1 cellular context compared by ENCODE assay signal in the genomic region with DNA sequence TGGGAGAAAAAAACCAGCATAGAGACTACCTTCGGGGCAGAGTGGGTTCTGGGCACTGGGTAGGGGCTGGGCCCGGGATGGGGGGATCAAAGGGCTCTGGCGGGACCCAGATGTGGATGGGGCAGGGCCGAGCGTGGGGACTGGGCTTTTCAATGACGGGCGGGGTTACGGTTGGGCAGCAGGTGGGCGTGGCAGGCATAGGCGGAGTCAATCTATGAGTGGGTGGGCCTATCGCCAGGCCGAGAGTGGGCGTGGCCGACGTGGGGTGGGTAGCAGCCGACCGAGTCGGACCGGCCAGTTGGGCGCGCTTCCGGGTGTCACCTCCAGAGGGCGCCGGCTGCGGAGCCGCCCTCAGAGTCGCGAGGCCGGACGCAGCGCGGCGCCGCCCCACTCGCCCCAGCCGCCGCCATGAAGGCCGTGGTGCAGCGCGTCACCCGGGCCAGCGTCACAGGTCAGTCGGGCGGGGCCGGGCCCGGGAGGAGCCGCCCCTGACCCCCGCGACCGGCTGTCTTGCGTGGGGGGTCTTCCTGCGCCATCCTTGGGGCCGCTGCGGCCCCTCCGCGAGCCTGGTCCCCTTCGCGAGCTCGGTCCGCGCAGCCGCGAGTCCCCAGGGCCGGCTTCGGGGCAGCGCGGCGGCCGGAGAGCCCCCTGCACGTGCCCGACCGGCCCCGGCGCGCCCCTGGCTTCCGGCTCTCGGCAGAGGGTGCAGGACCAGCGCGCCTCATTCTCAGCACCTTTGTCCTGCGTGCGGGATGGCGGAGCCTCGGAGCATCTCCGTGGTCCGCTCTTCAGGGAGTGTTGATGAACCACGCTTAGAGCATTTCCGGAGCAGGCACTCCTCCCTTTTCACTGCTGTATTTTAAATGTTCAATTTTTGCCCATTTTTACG.
TF ChIP-seq lines count a peak whose summit lies in the region.

A gene with protein sequence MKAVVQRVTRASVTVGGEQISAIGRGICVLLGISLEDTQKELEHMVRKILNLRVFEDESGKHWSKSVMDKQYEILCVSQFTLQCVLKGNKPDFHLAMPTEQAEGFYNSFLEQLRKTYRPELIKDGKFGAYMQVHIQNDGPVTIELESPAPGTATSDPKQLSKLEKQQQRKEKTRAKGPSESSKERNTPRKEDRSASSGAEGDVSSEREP (plus strand): TSS at position 390 of the 889 bp plus-strand sequence. CDS start 19 bp downstream, at position 409.

TF ChIP-seq in GM12878, 131 proteins besides CTCF, POLR2A, EP300 and RAD21 (continued from another document):
- TF ChIP-seq, protein P1, sequence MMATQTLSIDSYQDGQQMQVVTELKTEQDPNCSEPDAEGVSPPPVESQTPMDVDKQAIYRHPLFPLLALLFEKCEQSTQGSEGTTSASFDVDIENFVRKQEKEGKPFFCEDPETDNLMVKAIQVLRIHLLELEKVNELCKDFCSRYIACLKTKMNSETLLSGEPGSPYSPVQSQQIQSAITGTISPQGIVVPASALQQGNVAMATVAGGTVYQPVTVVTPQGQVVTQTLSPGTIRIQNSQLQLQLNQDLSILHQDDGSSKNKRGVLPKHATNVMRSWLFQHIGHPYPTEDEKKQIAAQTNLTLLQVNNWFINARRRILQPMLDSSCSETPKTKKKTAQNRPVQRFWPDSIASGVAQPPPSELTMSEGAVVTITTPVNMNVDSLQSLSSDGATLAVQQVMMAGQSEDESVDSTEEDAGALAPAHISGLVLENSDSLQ (IDR thresholded peaks at IDR 0.05) = peak; percentile 72; the same call in 1 of the 2 replicates
- TF ChIP-seq RELA (IDR thresholded peaks at IDR 0.05; ENCODE audit: borderline replicate concordance, partially characterized antibody) = peak; percentile 38
- TF ChIP-seq POU2F2 (IDR thresholded peaks at IDR 0.05; ENCODE audit: borderline replicate concordance, low read depth, low read length) = peak; percentile 31; the same call in 1 of the 3 replicates
- no peak for TF ChIP-seq IRF4 (IDR thresholded peaks at IDR 0.05; ENCODE audit: low read depth, low read length)
- peak in 1 of 2 experiments; percentile 65; a peak in 1 of 3 replicates for TF ChIP-seq EGR1 (IDR thresholded peaks at IDR 0.05; ENCODE audit: borderline replicate concordance in 1 of 2, low read depth in 2 of 2, low read length in 2 of 2)
- TF ChIP-seq ZNF207 (IDR thresholded peaks at IDR 0.05; ENCODE audit: borderline replicate concordance) = peak; percentile 86; the same call in 1 of the 2 replicates
- 0 out of 2 replicates have a peak, but pooled peaks have one; percentile 6 for TF ChIP-seq SREBF1 (IDR thresholded peaks at IDR 0.05; ENCODE audit: low read length)
- 0 out of 2 replicates have a peak, but pooled peaks have one; percentile 70 for TF ChIP-seq NFXL1 (IDR thresholded peaks at IDR 0.05; ENCODE audit: borderline replicate concordance)
- peak; percentile 95 for TF ChIP-seq ZNF217 (IDR thresholded peaks at IDR 0.05)
- TF ChIP-seq CBX5 (IDR thresholded peaks at IDR 0.05; ENCODE audit: low read depth) = no peak
- peak; percentile 80; the same call in 1 of the 2 replicates for TF ChIP-seq RB1 (IDR thresholded peaks at IDR 0.05; ENCODE audit: borderline replicate concordance)
- TF ChIP-seq CREM (IDR thresholded peaks at IDR 0.05; ENCODE audit: low read depth) = no peak
- peak; percentile 93 for TF ChIP-seq DPF2 (IDR thresholded peaks at IDR 0.05)
- TF ChIP-seq LARP7 (IDR thresholded peaks at IDR 0.05) = peak; percentile 99
- 0 out of 2 replicates have a peak, but pooled peaks have one; percentile 53 for TF ChIP-seq TAF1 (IDR thresholded peaks at IDR 0.05; ENCODE audit: borderline replicate concordance, low read depth, low read length)
- peak; percentile 47; the same call in 1 of the 2 replicates for TF ChIP-seq TCF12 (IDR thresholded peaks at IDR 0.05; ENCODE audit: low read depth, low read length)
- TF ChIP-seq, protein P2, sequence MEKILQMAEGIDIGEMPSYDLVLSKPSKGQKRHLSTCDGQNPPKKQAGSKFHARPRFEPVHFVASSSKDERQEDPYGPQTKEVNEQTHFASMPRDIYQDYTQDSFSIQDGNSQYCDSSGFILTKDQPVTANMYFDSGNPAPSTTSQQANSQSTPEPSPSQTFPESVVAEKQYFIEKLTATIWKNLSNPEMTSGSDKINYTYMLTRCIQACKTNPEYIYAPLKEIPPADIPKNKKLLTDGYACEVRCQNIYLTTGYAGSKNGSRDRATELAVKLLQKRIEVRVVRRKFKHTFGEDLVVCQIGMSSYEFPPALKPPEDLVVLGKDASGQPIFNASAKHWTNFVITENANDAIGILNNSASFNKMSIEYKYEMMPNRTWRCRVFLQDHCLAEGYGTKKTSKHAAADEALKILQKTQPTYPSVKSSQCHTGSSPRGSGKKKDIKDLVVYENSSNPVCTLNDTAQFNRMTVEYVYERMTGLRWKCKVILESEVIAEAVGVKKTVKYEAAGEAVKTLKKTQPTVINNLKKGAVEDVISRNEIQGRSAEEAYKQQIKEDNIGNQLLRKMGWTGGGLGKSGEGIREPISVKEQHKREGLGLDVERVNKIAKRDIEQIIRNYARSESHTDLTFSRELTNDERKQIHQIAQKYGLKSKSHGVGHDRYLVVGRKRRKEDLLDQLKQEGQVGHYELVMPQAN (conservative IDR thresholded peaks at IDR 0.05) = peak; percentile 83
- TF ChIP-seq ZNF622 (IDR thresholded peaks at IDR 0.05) = no peak
- TF ChIP-seq ESRRA (IDR thresholded peaks at IDR 0.05; ENCODE audit: low read length) = no peak
- TF ChIP-seq YBX1 (IDR thresholded peaks at IDR 0.05) = no peak
- TF ChIP-seq SMC3 (IDR thresholded peaks at IDR 0.05; ENCODE audit: borderline replicate concordance, low read length) = peak; percentile 22; the same call in 1 of the 2 replicates
- TF ChIP-seq SIX5 (IDR thresholded peaks at IDR 0.05; ENCODE audit: low read depth, low read length, severe bottlenecking) = peak; percentile 42
- no peak for TF ChIP-seq RUNX3 (IDR thresholded peaks at IDR 0.05; ENCODE audit: low read length)
- TF ChIP-seq BACH1 (IDR thresholded peaks at IDR 0.05; ENCODE audit: borderline replicate concordance) = peak; percentile 99
- TF ChIP-seq GABPA (IDR thresholded peaks at IDR 0.05; ENCODE audit: low read depth) = peak; percentile 84
- TF ChIP-seq ZNF24 (IDR thresholded peaks at IDR 0.05) = peak; percentile 54; the same call in 1 of the 2 replicates
- peak; percentile 90 for TF ChIP-seq YY1 (IDR thresholded peaks at IDR 0.05; ENCODE audit: low read depth, low read length)
- TF ChIP-seq CEBPB (IDR thresholded peaks at IDR 0.05; ENCODE audit: borderline replicate concordance in 1 of 2, low read depth in 2 of 2, low read length in 2 of 2) = no peak
- TF ChIP-seq MTA2 (IDR thresholded peaks at IDR 0.05; ENCODE audit: low read depth) = no peak
- TF ChIP-seq BHLHE40 (IDR thresholded peaks at IDR 0.05; ENCODE audit: borderline replicate concordance in 1 of 2, low read depth in 2 of 2, low read length in 1 of 2) = peak; percentile 97 to 100
- 0 out of 4 replicates have a peak, but pooled peaks of 1 of the 2 experiments have one; percentile 34 for TF ChIP-seq SRF (IDR thresholded peaks at IDR 0.05; ENCODE audit: low read depth in 2 of 2, low read length in 2 of 2)
- TF ChIP-seq, protein P3, sequence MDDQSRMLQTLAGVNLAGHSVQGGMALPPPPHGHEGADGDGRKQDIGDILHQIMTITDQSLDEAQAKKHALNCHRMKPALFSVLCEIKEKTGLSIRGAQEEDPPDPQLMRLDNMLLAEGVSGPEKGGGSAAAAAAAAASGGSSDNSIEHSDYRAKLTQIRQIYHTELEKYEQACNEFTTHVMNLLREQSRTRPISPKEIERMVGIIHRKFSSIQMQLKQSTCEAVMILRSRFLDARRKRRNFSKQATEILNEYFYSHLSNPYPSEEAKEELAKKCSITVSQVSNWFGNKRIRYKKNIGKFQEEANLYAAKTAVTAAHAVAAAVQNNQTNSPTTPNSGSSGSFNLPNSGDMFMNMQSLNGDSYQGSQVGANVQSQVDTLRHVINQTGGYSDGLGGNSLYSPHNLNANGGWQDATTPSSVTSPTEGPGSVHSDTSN (IDR thresholded peaks at IDR 0.05; ENCODE audit: insufficient replicate concordance, low read depth, low read length) = peak; percentile 6
- TF ChIP-seq NR2F1 (conservative IDR thresholded peaks at IDR 0.05) = peak; percentile 95
- TF ChIP-seq HCFC1 (IDR thresholded peaks at IDR 0.05; ENCODE audit: low read length) = peak; percentile 54
- no peak for TF ChIP-seq STAT3 (IDR thresholded peaks at IDR 0.05; ENCODE audit: low read depth, low read length)
- TF ChIP-seq NFIC (IDR thresholded peaks at IDR 0.05; ENCODE audit: low read depth, low read length) = no peak
- peak; percentile 71 for TF ChIP-seq POLR2AphosphoS5 (IDR thresholded peaks at IDR 0.05; ENCODE audit: low read length)
- TF ChIP-seq KLF5 (IDR thresholded peaks at IDR 0.05; ENCODE audit: partially characterized antibody) = peak; percentile 64
- TF ChIP-seq, protein P4, sequence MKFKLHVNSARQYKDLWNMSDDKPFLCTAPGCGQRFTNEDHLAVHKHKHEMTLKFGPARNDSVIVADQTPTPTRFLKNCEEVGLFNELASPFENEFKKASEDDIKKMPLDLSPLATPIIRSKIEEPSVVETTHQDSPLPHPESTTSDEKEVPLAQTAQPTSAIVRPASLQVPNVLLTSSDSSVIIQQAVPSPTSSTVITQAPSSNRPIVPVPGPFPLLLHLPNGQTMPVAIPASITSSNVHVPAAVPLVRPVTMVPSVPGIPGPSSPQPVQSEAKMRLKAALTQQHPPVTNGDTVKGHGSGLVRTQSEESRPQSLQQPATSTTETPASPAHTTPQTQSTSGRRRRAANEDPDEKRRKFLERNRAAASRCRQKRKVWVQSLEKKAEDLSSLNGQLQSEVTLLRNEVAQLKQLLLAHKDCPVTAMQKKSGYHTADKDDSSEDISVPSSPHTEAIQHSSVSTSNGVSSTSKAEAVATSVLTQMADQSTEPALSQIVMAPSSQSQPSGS (IDR thresholded peaks at IDR 0.05; ENCODE audit: low read length) = no peak
- peak; percentile 77 for TF ChIP-seq NR2C1 (IDR thresholded peaks at IDR 0.05)
- TF ChIP-seq ZNF274 (IDR thresholded peaks at IDR 0.05; ENCODE audit: insufficient read depth, insufficient read length) = no peak
- TF ChIP-seq ZSCAN29 (IDR thresholded peaks at IDR 0.05) = 0 out of 2 replicates have a peak, but pooled peaks have one; percentile 25
- TF ChIP-seq ZBED1 (IDR thresholded peaks at IDR 0.05; ENCODE audit: borderline replicate concordance) = peak; percentile 72; the same call in 1 of the 2 replicates
- TF ChIP-seq STAT1 (conservative IDR thresholded peaks at IDR 0.05) = 0 out of 2 replicates have a peak, but pooled peaks have one; percentile 28
